15 cellular contexts compared by ENCODE assay signal in genomic region chr20:57003012-57003411, GRCh38.
"Had no signal": no experiment of that assay in that cellular context is flagged by ENCODE, and none has a peak within 500 bp of the region (broad histone marks: within the 10 kb centered on the region; RNA-seq: fewer than 3 reads in every experiment).

No MANE protein-coding gene starts in this region.

- H3K27ac Mint-ChIP-seq: activated CD8-positive, alpha-beta memory T cell treated with anti-CD3 and anti-CD28 coated beads, Interleukin-2, amount 10 ng/mL, durations not matched to agents 7 days and 5 days; immature natural killer cell had no signal

- DNase-seq: activated CD4-positive, alpha-beta T cell treated with anti-CD3 and anti-CD28 coated beads for 1 hour; activated CD4-positive, alpha-beta T cell treated with anti-CD3 and anti-CD28 coated beads, Interleukin-2, amount 50 U/mL, for 48 hours; activated CD8-positive, alpha-beta memory T cell treated with anti-CD3 and anti-CD28 coated beads, Interleukin-2, amount 10 ng/mL, durations not matched to agents 7 days and 5 days; activated naive CD4-positive, alpha-beta T cell; activated T-cell treated with anti-CD3 and anti-CD28 coated beads, Interleukin-2, amount 50 U/mL, for 4 hours; dorsolateral prefrontal cortex; glutamatergic neuron; immature natural killer cell; left colon; naive B cell; small intestine had no signal

- H3K27ac ChIP-seq: dorsolateral prefrontal cortex, neutrophil, right atrium auricular region had no signal

- H3K4me1 Mint-ChIP-seq: activated CD8-positive, alpha-beta memory T cell treated with anti-CD3 and anti-CD28 coated beads, Interleukin-2, amount 10 ng/mL, durations not matched to agents 7 days and 5 days; immature natural killer cell had no signal

- H3K4me3 ChIP-seq: dorsolateral prefrontal cortex, lung, right atrium auricular region had no signal

- H3K36me3 Mint-ChIP-seq: activated CD8-positive, alpha-beta memory T cell treated with anti-CD3 and anti-CD28 coated beads, Interleukin-2, amount 10 ng/mL, durations not matched to agents 7 days and 5 days; immature natural killer cell had no signal

- H3K4me1 ChIP-seq: right atrium auricular region had no signal

- H3K9me3 ChIP-seq: neutrophil had no signal

- H3K27me3 ChIP-seq: right atrium auricular region had no signal

- H3K4me3 Mint-ChIP-seq: activated CD8-positive, alpha-beta memory T cell treated with anti-CD3 and anti-CD28 coated beads, Interleukin-2, amount 10 ng/mL, durations not matched to agents 7 days and 5 days; activated T-cell treated with anti-CD3 and anti-CD28 coated beads, Interleukin-2, amount 50 U/mL, for 4 hours; immature natural killer cell had no signal

- H3K36me3 ChIP-seq: neutrophil, right atrium auricular region had no signal

- ATAC-seq: activated CD8-positive, alpha-beta memory T cell treated with anti-CD3 and anti-CD28 coated beads, Interleukin-2, amount 10 ng/mL, durations not matched to agents 7 days and 5 days; activated T-cell treated with anti-CD3 and anti-CD28 coated beads, Interleukin-2, amount 50 U/mL, for 4 hours; esophagus mucosa; left colon had no signal
